Comparison of ENCODE assay signal across 9 cellular contexts in the genomic region with DNA sequence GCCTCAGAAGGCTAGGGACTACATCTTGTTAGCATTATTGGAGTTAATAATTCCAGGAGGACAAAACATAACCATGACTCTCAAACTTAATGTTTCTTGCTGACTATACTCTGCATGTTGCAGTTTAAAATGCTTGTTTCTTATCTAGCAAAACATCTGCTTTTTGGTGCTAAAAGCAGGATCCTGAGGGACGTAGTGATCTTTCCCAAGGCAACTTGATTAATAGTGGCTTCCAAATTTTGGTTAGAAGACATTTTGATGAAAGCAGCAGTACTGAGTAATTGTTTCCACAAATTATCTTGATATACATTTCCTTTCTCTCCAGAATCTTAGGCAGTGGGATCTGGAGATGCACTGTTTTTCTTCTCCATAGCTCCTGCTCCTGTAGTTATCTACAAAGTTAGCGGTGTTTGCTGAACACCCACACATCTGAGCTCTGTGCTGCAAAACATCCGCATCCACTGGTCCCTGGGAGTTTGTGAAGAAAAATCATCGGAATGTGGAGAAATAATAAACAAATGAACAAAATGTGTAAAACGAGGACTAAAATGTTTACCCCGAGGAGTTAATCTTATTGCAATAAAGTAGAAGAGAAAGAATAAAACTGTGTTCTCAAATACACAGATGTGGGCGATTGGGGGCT.
DNase-seq lines count a peak whose midpoint lies in the region; ATAC-seq and TF ChIP-seq lines count a peak whose summit lies in the region.
"Had no signal": no experiment of that assay in that cellular context is flagged by ENCODE, and none has a peak within 500 bp of the region (broad histone marks: within the 10 kb centered on the region; RNA-seq: fewer than 3 reads in every experiment).

No MANE protein-coding gene starts in this region.

- peak overlapping the region; percentile 90 to 92 (median 91) for H3K27ac Mint-ChIP-seq in nephron
- H3K27ac Mint-ChIP-seq in Calu3 (ENCODE audit: unreplicated experiment): no peak overlapping the region

- no peak overlapping the region for H2AFZ ChIP-seq in PC-9

- peak; percentile 30 for ATAC-seq in GM18870 (IDR thresholded peaks at IDR 0.05; ENCODE audit: unreplicated experiment)
- peak; percentile 11 for ATAC-seq in HG02678 (IDR thresholded peaks at IDR 0.05; ENCODE audit: unreplicated experiment)
- no peak for ATAC-seq in gastroesophageal sphincter

- H3K4me3 Mint-ChIP-seq in nephron: peak overlapping the region in 2 of 3 experiments; percentile 1 to 7
- no peak overlapping the region for H3K4me3 Mint-ChIP-seq in Calu3 (ENCODE audit: low read depth, unreplicated experiment)

- H3F3A ChIP-seq in PC-9 (ENCODE audit: insufficient read depth, low read depth): no peaks in the 10 kb centered on the region

- H3K36me3 Mint-ChIP-seq in nephron (ENCODE audit: low read depth) (no peaks in the 10 kb centered on the region), Calu3 (ENCODE audit: insufficient read depth, unreplicated experiment) (no peaks in the 10 kb centered on the region)

- no peak for TF ChIP-seq POLR2A in gastroesophageal sphincter (IDR thresholded peaks at IDR 0.05)

- 46 to 51% methylated on average over 7 of the region's 7 CpGs for WGBS in gastroesophageal sphincter (ENCODE audit: low coverage in 1 of 2), 2 donors

- H3K4me1 Mint-ChIP-seq in nephron: peaks cover 52% of the 10 kb centered on the region
- peaks cover 9% of the 10 kb centered on the region for H3K4me1 Mint-ChIP-seq in Calu3 (ENCODE audit: low read depth, unreplicated experiment)

- peak overlapping the region; percentile 2; the same call in 1 of the 2 replicates for H3K4me2 ChIP-seq in PC-9

- H3K27ac ChIP-seq in PC-9: no peak overlapping the region
- H3K27ac ChIP-seq in gastroesophageal sphincter: peak overlapping the region in 1 of 4 donors; percentile 11
- H3K27ac ChIP-seq: prostate gland had no signal

- CTCF ChIA-PET in PC-9 (lab: Charles Lee) (no interaction called here), Calu3 (lab: Charles Lee) (no interaction called here)

- no peaks in the 10 kb centered on the region for H4K20me1 ChIP-seq in PC-9 (ENCODE audit: insufficient read depth)

- H3K9me3 Mint-ChIP-seq in nephron: no peaks in the 10 kb centered on the region
- H3K9me3 Mint-ChIP-seq in Calu3 (ENCODE audit: low read depth, unreplicated experiment): no peaks in the 10 kb centered on the region

- H3K27me3 ChIP-seq in PC-9 (ENCODE audit: insufficient read depth, low read depth) (no peaks in the 10 kb centered on the region), gastroesophageal sphincter (no peaks in the 10 kb centered on the region)

- BruUV-seq in PC-9 (replicated peaks; lab: Mats Ljungman, UMichigan) (no TSS peak), Calu3 (replicated peaks; lab: Mats Ljungman, UMichigan) (no TSS peak)

- TF ChIP-seq EP300 in gastroesophageal sphincter (IDR thresholded peaks at IDR 0.05): no peak

- no peak overlapping the region for H3K4me3 ChIP-seq in PC-9
- peak overlapping the region in 1 of 2 donors; percentile 5 for H3K4me3 ChIP-seq in gastroesophageal sphincter
- H3K4me3 ChIP-seq: prostate gland had no signal

- H3K9me2 ChIP-seq in PC-9 (ENCODE audit: insufficient read depth): no peaks in the 10 kb centered on the region

- H3K9me3 ChIP-seq in PC-9 (ENCODE audit: insufficient read depth, low read depth): no peaks in the 10 kb centered on the region
- no peaks in the 10 kb centered on the region for H3K9me3 ChIP-seq in gastroesophageal sphincter
- H3K9me3 ChIP-seq: prostate gland had no signal

- H3K36me3 ChIP-seq in PC-9 (ENCODE audit: low read depth) (no peaks in the 10 kb centered on the region), gastroesophageal sphincter (no peaks in the 10 kb centered on the region)
- H3K36me3 ChIP-seq: prostate gland had no signal

- H3K4me1 ChIP-seq in PC-9 (replicated peaks; ENCODE audit: insufficient read depth): 0 out of 2 replicates have a peak, but pooled peaks cover 3% of the 10 kb centered on the region
- H3K4me1 ChIP-seq in gastroesophageal sphincter: peaks cover 0 to 5% (median 3%) of the 10 kb centered on the region in 3 donors
- H3K4me1 ChIP-seq: prostate gland had no signal

- H3K27me3 Mint-ChIP-seq in nephron (ENCODE audit: low read depth): no peaks in the 10 kb centered on the region
- H3K27me3 Mint-ChIP-seq in Calu3 (ENCODE audit: unreplicated experiment): no peaks in the 10 kb centered on the region

- DNase-seq in PC-9 (no peak), Calu3 (no peak), SW480 (ENCODE audit: low spot score) (no peak)
- DNase-seq in stimulated activated naive CD4-positive, alpha-beta T cell (lab: John Stamatoyannopoulos, UW): no peak

- intact Hi-C loops in PC-9 (cut with micrococcal nuclease; ENCODE audit: unreplicated experiment) (no loop called here), Calu3 (cut with micrococcal nuclease; ENCODE audit: unreplicated experiment) (no loop called here)

- no peaks in the 10 kb centered on the region for H3K79me2 ChIP-seq in PC-9 (ENCODE audit: low read depth)

- POLR2A ChIA-PET in PC-9 (lab: Charles Lee; ENCODE audit: unreplicated experiment): no interaction called here

- TF ChIP-seq CTCF in PC-9 (conservative IDR thresholded peaks at IDR 0.05) (no peak), nephron (IDR thresholded peaks at IDR 0.05; ENCODE audit: unreplicated experiment in 3 of 3) (no peak), gastroesophageal sphincter (IDR thresholded peaks at IDR 0.05) (no peak), Calu3 (IDR thresholded peaks at IDR 0.05; ENCODE audit: unreplicated experiment) (no peak)
